Comparison of ENCODE assay signal across 20 cellular contexts in the genomic region with DNA sequence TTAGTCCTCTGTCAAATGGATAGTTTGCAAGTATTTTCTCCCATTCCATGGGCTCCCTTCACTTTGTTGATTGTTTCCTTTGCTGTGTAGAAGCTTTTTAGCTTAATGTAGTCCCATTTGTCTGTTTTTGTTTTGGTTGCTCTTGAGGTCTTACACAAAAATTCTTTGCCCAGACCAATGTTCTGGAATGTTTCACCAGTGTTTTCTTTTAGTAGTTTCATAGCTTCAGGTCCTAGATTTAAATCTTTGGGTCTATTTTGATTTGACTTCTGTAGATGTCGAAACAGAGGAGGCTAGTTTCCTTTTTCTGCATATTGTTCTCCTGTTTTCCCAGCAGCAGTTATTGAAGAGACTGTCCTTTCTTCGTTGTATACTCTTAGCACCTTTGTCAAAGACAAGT.
DNase-seq lines count a peak whose midpoint lies in the region; ATAC-seq and TF ChIP-seq lines count a peak whose summit lies in the region.
"Had no signal": no experiment of that assay in that cellular context is flagged by ENCODE, and none has a peak within 500 bp of the region (broad histone marks: within the 10 kb centered on the region; RNA-seq: fewer than 3 reads in every experiment).

No MANE protein-coding gene starts in this region.

- H4K91ac ChIP-seq in mesenchymal stem cell (ENCODE audit: low read length), result no peak overlapping the region

- H2AK5ac ChIP-seq in mesenchymal stem cell (ENCODE audit: low read length, severe bottlenecking), result no peak overlapping the region

- no peak overlapping the region for H2BK12ac ChIP-seq in mesenchymal stem cell (ENCODE audit: low read length in 2 of 2)

- H3K27me3 ChIP-seq in PC-3 (ENCODE audit: low read length) (no peaks in the 10 kb centered on the region), mammary epithelial cell (ENCODE audit: insufficient read depth, low read length) (no peaks in the 10 kb centered on the region), mesenchymal stem cell (ENCODE audit: control insufficient read depth in 1 of 2, insufficient read depth in 1 of 2, low read length in 2 of 2) (no peaks in the 10 kb centered on the region)
- H3K27me3 ChIP-seq in effector memory CD4-positive, alpha-beta T cell (replicated peaks; ENCODE audit: control insufficient read depth, insufficient read depth, low read length, poor library complexity, severe bottlenecking), result no peaks in the 10 kb centered on the region

- H3K4me2 ChIP-seq in PC-3 (ENCODE audit: low read length) (no peak overlapping the region), mammary epithelial cell (ENCODE audit: insufficient read depth, low read depth, low read length) (no peak overlapping the region), mesenchymal stem cell (ENCODE audit: low read length, poor library complexity, severe bottlenecking) (no peak overlapping the region)
- H3K4me2 ChIP-seq: KMS-11 had no signal

- no peak overlapping the region for H3K14ac ChIP-seq in mesenchymal stem cell (ENCODE audit: low read length in 2 of 2)

- POLR2A ChIA-PET in PC-3 (lab: Charles Lee; ENCODE audit: unreplicated experiment), result interaction anchor here (1.0 kb wide), 1 partner anchor 107 kb away, joined by 3 read pairs; no protein-coding TSS in a partner anchor

- no peak overlapping the region for H2BK15ac ChIP-seq in mesenchymal stem cell (ENCODE audit: low read depth, poor library complexity, severe bottlenecking)

- BruUV-seq in PC-3 (replicated peaks; lab: Mats Ljungman, UMichigan) (no TSS peak), mammary epithelial cell (replicated peaks; lab: Mats Ljungman, UMichigan) (no TSS peak)

- in situ Hi-C loops in mammary epithelial cell (cut with MboI; ENCODE audit: low sequenced_read_pairs in 2 of 2), result no loop called here

- H3K79me2 ChIP-seq in PC-3 (ENCODE audit: low read length) (peaks cover 22% of the 10 kb centered on the region), mammary epithelial cell (ENCODE audit: insufficient read depth, low read length) (peaks cover 22% of the 10 kb centered on the region)

- WGBS in mammary epithelial cell (ENCODE audit: low coverage, missing lambda C conversion rate), result 91% methylated on average over 2 of the region's 2 CpGs
- 94% methylated on average over 2 of the region's 2 CpGs for WGBS in mesenchymal stem cell

- no peak overlapping the region for H3K23ac ChIP-seq in mesenchymal stem cell (ENCODE audit: low read length in 2 of 2)

- no peaks in the 10 kb centered on the region for H4K20me1 ChIP-seq in PC-3 (ENCODE audit: low read length)
- H4K20me1 ChIP-seq in mammary epithelial cell (ENCODE audit: insufficient read depth, low read length), result no peaks in the 10 kb centered on the region

- H3K9me3 ChIP-seq in PC-3 (ENCODE audit: low read length), result no peaks in the 10 kb centered on the region
- H3K9me3 ChIP-seq in mammary epithelial cell (replicated peaks; ENCODE audit: insufficient read depth, low read length), result no peaks in the 10 kb centered on the region
- H3K9me3 ChIP-seq in mesenchymal stem cell (ENCODE audit: control insufficient read depth, low read length), result peaks cover 9% of the 10 kb centered on the region
- no peaks in the 10 kb centered on the region for H3K9me3 ChIP-seq in effector memory CD4-positive, alpha-beta T cell (ENCODE audit: control insufficient read depth, low read length)

- H3F3A ChIP-seq in PC-3 (ENCODE audit: low read length, unreplicated experiment), result no peaks in the 10 kb centered on the region

- dilution Hi-C loops in mammary epithelial cell (cut with HindIII; ENCODE audit: low sequenced_read_pairs), result no loop called here

- ATAC-seq in PC-3, result no peak
- ATAC-seq in HG03139 (IDR thresholded peaks at IDR 0.05; ENCODE audit: unreplicated experiment), result no peak

- H3K36me3 ChIP-seq in PC-3 (ENCODE audit: low read depth, low read length) (peaks cover 5% of the 10 kb centered on the region; the same call in 1 of the 2 replicates), mammary epithelial cell (ENCODE audit: insufficient read depth, low read length) (no peaks in the 10 kb centered on the region), mesenchymal stem cell (ENCODE audit: control insufficient read depth in 1 of 2, insufficient read depth in 2 of 2, low read depth in 1 of 2, low read length in 2 of 2) (no peaks in the 10 kb centered on the region)
- no peaks in the 10 kb centered on the region for H3K36me3 ChIP-seq in effector memory CD4-positive, alpha-beta T cell (ENCODE audit: control insufficient read depth, insufficient read depth, low read length)

- intact Hi-C loops in PC-3 (cut with micrococcal nuclease) (no loop called here), mammary epithelial cell (cut with micrococcal nuclease) (no loop called here)

- H2AFZ ChIP-seq in PC-3 (ENCODE audit: low read length) (no peak overlapping the region), mammary epithelial cell (ENCODE audit: low read depth, low read length) (peak overlapping the region; percentile 62), mesenchymal stem cell (ENCODE audit: low read depth, low read length) (no peak overlapping the region)

- no peak overlapping the region for H4K8ac ChIP-seq in mesenchymal stem cell (ENCODE audit: low read length)

- peak overlapping the region; percentile 10; the same call in 1 of the 2 replicates for H3K9ac ChIP-seq in PC-3 (ENCODE audit: low read length)
- no peak overlapping the region for H3K9ac ChIP-seq in mammary epithelial cell (ENCODE audit: insufficient read depth, low read length)
- no peak overlapping the region for H3K9ac ChIP-seq in mesenchymal stem cell (ENCODE audit: low read length)
- H3K9ac ChIP-seq: KMS-11 had no signal

- no peak overlapping the region for H2BK120ac ChIP-seq in mesenchymal stem cell (ENCODE audit: low read depth, low read length)

- no peak overlapping the region for H2BK5ac ChIP-seq in mesenchymal stem cell (ENCODE audit: low read depth, low read length, poor library complexity, severe bottlenecking)

- no peak overlapping the region for H3K18ac ChIP-seq in mesenchymal stem cell (ENCODE audit: low read depth in 1 of 2, low read length in 2 of 2)

- CTCF ChIA-PET in PC-3 (lab: Charles Lee), result no interaction called here
- CTCF ChIA-PET in mammary epithelial cell (lab: Charles Lee; ENCODE audit: low non-redundant PET), result no interaction called here

- H3K4me3 ChIP-seq in PC-3 (ENCODE audit: low read length) (no peak overlapping the region), mammary epithelial cell (replicated peaks in 1 of 3; ENCODE audit: insufficient read depth in 1 of 3, low read depth in 2 of 3, low read length in 3 of 3) (no peak overlapping the region), mesenchymal stem cell (ENCODE audit: insufficient read depth in 1 of 2, low read depth in 1 of 2, low read length in 2 of 2) (no peak overlapping the region)
- H3K4me3 ChIP-seq in effector memory CD4-positive, alpha-beta T cell (ENCODE audit: insufficient read depth, low read depth, low read length, poor library complexity, severe bottlenecking), result no peak overlapping the region

- peaks cover 2% of the 10 kb centered on the region for H3K79me1 ChIP-seq in mesenchymal stem cell (replicated peaks; ENCODE audit: low read length, poor library complexity, severe bottlenecking)

- H3K4me1 ChIP-seq in PC-3 (ENCODE audit: insufficient read depth, low read length), result peaks cover 43% of the 10 kb centered on the region
- peaks cover 31% of the 10 kb centered on the region for H3K4me1 ChIP-seq in mammary epithelial cell (ENCODE audit: insufficient read depth, low read length)
- H3K4me1 ChIP-seq in mesenchymal stem cell (ENCODE audit: control insufficient read depth, insufficient read depth, low read depth, low read length), result peaks cover 6% of the 10 kb centered on the region
- no peaks in the 10 kb centered on the region for H3K4me1 ChIP-seq in effector memory CD4-positive, alpha-beta T cell (ENCODE audit: control insufficient read depth, insufficient read depth, low read length, poor library complexity, severe bottlenecking)

- H3K27ac ChIP-seq in PC-3 (ENCODE audit: low read length) (peak overlapping the region; percentile 99), mammary epithelial cell (ENCODE audit: insufficient read depth, low read depth, low read length) (no peak overlapping the region), mesenchymal stem cell (ENCODE audit: low read length, poor library complexity, severe bottlenecking) (no peak overlapping the region)
- no peak overlapping the region for H3K27ac ChIP-seq in effector memory CD4-positive, alpha-beta T cell (ENCODE audit: insufficient read depth, low read length, poor library complexity, severe bottlenecking)
- H3K27ac ChIP-seq: KMS-11 had no signal

- no peaks in the 10 kb centered on the region for H3K9me2 ChIP-seq in PC-3 (replicated peaks; ENCODE audit: low read length)

- TF ChIP-seq CTCF in PC-3 (conservative IDR thresholded peaks at IDR 0.05; ENCODE audit: low read depth, low read length) (no peak), mammary epithelial cell (conservative IDR thresholded peaks at IDR 0.05 in 1 of 2, IDR thresholded peaks at IDR 0.05 in 1 of 2; ENCODE audit: extremely low read depth in 1 of 2, insufficient read depth in 1 of 2, low read depth in 1 of 2, low read length in 2 of 2) (no peak)

- DNase-seq in PC-3, result no peak
- no peak for DNase-seq in mammary epithelial cell
- DNase-seq in mesenchymal stem cell, result peak; percentile 4
- no peak for DNase-seq in T-helper 9 cell
- no peak for DNase-seq in effector memory CD4-positive, alpha-beta T cell
- DNase-seq in cerebellum (ENCODE audit: low spot score), result no peak
- DNase-seq: GDM1, GOT3, HCEC 1CT, IMR-90, NCI-H1105, NCI-H146, NCI-H2029 treated with DMSO at 0.1 percent for 48 hours, NCI-H226, NCI-H510A treated with DMSO at 0.1 percent for 48 hours, NCI-H82, OCI-M1, Right ventricle myocardium superior had no signal

- H3K4ac ChIP-seq in mesenchymal stem cell (ENCODE audit: low read depth in 1 of 2, low read length in 2 of 2), result no peak overlapping the region
